ENCODE assay signal across 17 cellular contexts in the genomic region with DNA sequence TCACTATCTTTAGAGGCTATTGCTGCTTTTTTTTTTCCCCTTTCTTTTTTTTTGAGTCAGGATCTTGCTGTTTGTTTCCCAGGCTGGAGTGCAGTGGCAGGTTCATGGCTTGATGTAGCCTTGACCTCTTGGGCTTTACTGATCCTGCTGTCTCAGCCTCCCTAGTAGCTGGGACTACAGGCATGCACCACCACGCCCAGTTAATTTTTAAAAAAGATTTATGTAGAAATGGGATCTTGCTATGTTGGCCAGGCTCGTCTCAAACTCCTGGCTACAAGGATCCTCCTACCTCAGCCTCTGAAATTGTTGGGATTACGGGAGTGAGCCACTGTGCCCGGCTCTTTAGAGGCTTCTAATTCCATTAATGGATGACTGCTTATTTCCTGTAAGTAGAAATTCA. TPM values are rescaled to one million over a fixed set of nuclear protein-coding genes. Genes with fewer than 3 reads are reported as not detected.
DNase-seq lines count a peak whose midpoint lies in the region; ATAC-seq, FAIRE-seq and TF ChIP-seq lines count a peak whose summit lies in the region.
"Had no signal": no experiment of that assay in that cellular context is flagged by ENCODE, and none has a peak within 500 bp of the region (broad histone marks: within the 10 kb centered on the region; RNA-seq: fewer than 3 reads in every experiment).

No MANE protein-coding gene starts in this region.

- H3K4me3 ChIP-seq in SK-N-MC (no peak overlapping the region), GM12878 (no peak overlapping the region)
- H3K4me3 ChIP-seq: BLaER1, GM23338 had no signal

- H3K27ac ChIP-seq in CD4-positive, alpha-beta T cell (ENCODE audit: low read depth, low read length), result no peak overlapping the region
- H3K27ac ChIP-seq in SK-N-MC, result 0 out of 2 replicates have a peak overlapping the region, but pooled peaks have one; percentile 10
- H3K27ac ChIP-seq in GM12878 (ENCODE audit: control insufficient read depth, insufficient read depth), result no peak overlapping the region
- H3K27ac ChIP-seq: BLaER1 had no signal

- peak overlapping the region; percentile 25 for H3K27ac Mint-ChIP-seq in activated CD8-positive, alpha-beta T cell treated with anti-CD3 and anti-CD28 coated beads for 36 hours
- no peak overlapping the region for H3K27ac Mint-ChIP-seq in activated CD8-positive, alpha-beta T cell treated with anti-CD3 and anti-CD28 coated beads, Interleukin-2, amount 10 ng/mL, durations not matched to agents 7 days and 5 days
- peak overlapping the region; percentile 10 for H3K27ac Mint-ChIP-seq in CD4-positive, alpha-beta T cell

- no peaks in the 10 kb centered on the region for H3K27me3 ChIP-seq in CD4-positive, alpha-beta T cell (ENCODE audit: control insufficient read depth, insufficient read depth, low read length)
- H3K27me3 ChIP-seq in GM12878 (replicated peaks in 1 of 2; ENCODE audit: control insufficient read depth in 2 of 2, insufficient read depth in 2 of 2, low read length in 1 of 2), result no peaks in the 10 kb centered on the region
- H3K27me3 ChIP-seq: BLaER1 had no signal

- H3K36me3 Mint-ChIP-seq in activated CD8-positive, alpha-beta T cell treated with anti-CD3 and anti-CD28 coated beads for 36 hours (ENCODE audit: low read depth), result peaks cover 34% of the 10 kb centered on the region
- peaks cover 36% of the 10 kb centered on the region for H3K36me3 Mint-ChIP-seq in activated CD8-positive, alpha-beta T cell treated with anti-CD3 and anti-CD28 coated beads, Interleukin-2, amount 10 ng/mL, durations not matched to agents 7 days and 5 days (ENCODE audit: low read depth)
- peaks cover 43% of the 10 kb centered on the region for H3K36me3 Mint-ChIP-seq in CD4-positive, alpha-beta T cell (ENCODE audit: low read depth)

- no peak for FAIRE-seq in GM12878 (lab: Jason Lieb, UNC)
- FAIRE-seq: GM12891, HTR-8/SVneo had no signal

- no peak for TF ChIP-seq EP300 in GM12878 (IDR thresholded peaks at IDR 0.05; ENCODE audit: borderline replicate concordance in 1 of 2, control insufficient read depth in 1 of 2, low read depth in 2 of 2, low read length in 2 of 2)

- no peak overlapping the region for H2AFZ ChIP-seq in GM12878 (ENCODE audit: control insufficient read depth, low read depth, low read length)
- H2AFZ ChIP-seq: GM23338 had no signal

- no peaks in the 10 kb centered on the region for H3K9me3 ChIP-seq in CD4-positive, alpha-beta T cell (ENCODE audit: control insufficient read depth, low read length)
- H3K9me3 ChIP-seq in SK-N-MC (ENCODE audit: low read depth, low read length) (no peaks in the 10 kb centered on the region), GM12878 (replicated peaks; ENCODE audit: control insufficient read depth, insufficient read depth, low read length) (no peaks in the 10 kb centered on the region; the same call in 1 of the 3 replicates)

- H3K27me3 Mint-ChIP-seq in activated CD8-positive, alpha-beta T cell treated with anti-CD3 and anti-CD28 coated beads for 36 hours, result no peaks in the 10 kb centered on the region
- no peaks in the 10 kb centered on the region for H3K27me3 Mint-ChIP-seq in activated CD8-positive, alpha-beta T cell treated with anti-CD3 and anti-CD28 coated beads, Interleukin-2, amount 10 ng/mL, durations not matched to agents 7 days and 5 days (ENCODE audit: low read depth)
- H3K27me3 Mint-ChIP-seq in CD4-positive, alpha-beta T cell, result no peaks in the 10 kb centered on the region

- POLR2A ChIA-PET in activated CD8-positive, alpha-beta T cell treated with anti-CD3 and anti-CD28 coated beads for 36 hours (lab: Charles Lee), result interaction anchor here (0.6 to 1.7 kb wide), 3 partner anchors 15 to 423 kb away, joined by 3 to 9 read pairs (median 4); a partner anchor contains a TSS
- POLR2A ChIA-PET in activated CD8-positive, alpha-beta T cell treated with anti-CD3 and anti-CD28 coated beads, Interleukin-2, amount 10 ng/mL, durations not matched to agents 7 days and 5 days (lab: Charles Lee), result interaction anchor here (1.5 kb wide), 1 partner anchor 15 kb away, joined by 7 read pairs; a partner anchor contains a TSS
- POLR2A ChIA-PET in CD4-positive, alpha-beta T cell (lab: Charles Lee), result interaction anchor here (0.9 to 2.6 kb wide), 2 partner anchors 15 to 20 kb away, joined by 3 to 9 read pairs; a partner anchor contains a TSS
- POLR2A ChIA-PET in GM12878 (lab: Charles Lee), result interaction anchor here (1.3 kb wide), 1 partner anchor 10 kb away, joined by 4 read pairs; no protein-coding TSS in a partner anchor

- H4K20me1 ChIP-seq in GM12878 (ENCODE audit: control insufficient read depth, insufficient read depth), result no peaks in the 10 kb centered on the region; the same call in 1 of the 2 replicates

- no peak for TF ChIP-seq CTCF in activated CD8-positive, alpha-beta T cell treated with anti-CD3 and anti-CD28 coated beads for 36 hours (IDR thresholded peaks at IDR 0.05)
- no peak for TF ChIP-seq CTCF in CD4-positive, alpha-beta T cell (IDR thresholded peaks at IDR 0.05)
- no peak for TF ChIP-seq CTCF in GM12878 (IDR thresholded peaks at IDR 0.05 in 2 of 3, conservative IDR thresholded peaks at IDR 0.05 in 1 of 3; ENCODE audit: control insufficient read depth in 2 of 3, extremely low read depth in 1 of 3, insufficient read depth in 1 of 3, low read depth in 3 of 3, low read length in 3 of 3)

- peaks cover 4% of the 10 kb centered on the region for H3K9me3 Mint-ChIP-seq in activated CD8-positive, alpha-beta T cell treated with anti-CD3 and anti-CD28 coated beads for 36 hours
- H3K9me3 Mint-ChIP-seq in activated CD8-positive, alpha-beta T cell treated with anti-CD3 and anti-CD28 coated beads, Interleukin-2, amount 10 ng/mL, durations not matched to agents 7 days and 5 days (ENCODE audit: insufficient read depth), result no peaks in the 10 kb centered on the region
- no peaks in the 10 kb centered on the region for H3K9me3 Mint-ChIP-seq in CD4-positive, alpha-beta T cell
- H3K9me3 Mint-ChIP-seq: GM23338 had no signal

- WGBS in GM12878 (ENCODE audit: insufficient coverage, insufficient replicate concordance, low lambda C conversion rate, missing lambda C conversion rate), result 100% methylated on average over 4 of the region's 4 CpGs

- peaks cover 52% of the 10 kb centered on the region for H3K4me1 Mint-ChIP-seq in activated CD8-positive, alpha-beta T cell treated with anti-CD3 and anti-CD28 coated beads for 36 hours (ENCODE audit: low read depth)
- peaks cover 14% of the 10 kb centered on the region for H3K4me1 Mint-ChIP-seq in activated CD8-positive, alpha-beta T cell treated with anti-CD3 and anti-CD28 coated beads, Interleukin-2, amount 10 ng/mL, durations not matched to agents 7 days and 5 days (ENCODE audit: low read depth)
- peaks cover 69% of the 10 kb centered on the region for H3K4me1 Mint-ChIP-seq in CD4-positive, alpha-beta T cell (ENCODE audit: low read depth)
- H3K4me1 Mint-ChIP-seq: GM23338 had no signal

- no peak for TF ChIP-seq RAD21 in GM12878 (IDR thresholded peaks at IDR 0.05; ENCODE audit: insufficient read depth, low read depth, low read length)

- in situ Hi-C loops in GM12878 (cut with MboI) (no loop called here), KBM-7 (cut with MboI; ENCODE audit: low pct_unique_long_range_greater_than_20kb, low sequenced_read_pairs) (no loop called here)

- RAD21 ChIA-PET in GM12878 (lab: Charles Lee; ENCODE audit: unreplicated experiment), result interaction anchor here (1.2 kb wide), 1 partner anchor 10 kb away, joined by 4 read pairs; no protein-coding TSS in a partner anchor

- H3K4me3 Mint-ChIP-seq in activated CD8-positive, alpha-beta T cell treated with anti-CD3 and anti-CD28 coated beads for 36 hours, result no peak overlapping the region
- no peak overlapping the region for H3K4me3 Mint-ChIP-seq in activated CD8-positive, alpha-beta T cell treated with anti-CD3 and anti-CD28 coated beads, Interleukin-2, amount 10 ng/mL, durations not matched to agents 7 days and 5 days
- H3K4me3 Mint-ChIP-seq in CD4-positive, alpha-beta T cell, result no peak overlapping the region
- H3K4me3 Mint-ChIP-seq: GM23338 had no signal

- SMC1A ChIA-PET in GM12878 (lab: Charles Lee; ENCODE audit: uncharacterized antibody, unreplicated experiment), result interaction anchor here (0.7 to 2.0 kb wide), 3 partner anchors 11 to 329 kb away, joined by 3 to 10 read pairs (median 3); no protein-coding TSS in a partner anchor

- H3K79me2 ChIP-seq in GM12878 (ENCODE audit: control insufficient read depth, insufficient read depth, low read length), result peaks cover 55% of the 10 kb centered on the region

- H3K4me2 ChIP-seq in GM12878 (ENCODE audit: control insufficient read depth, insufficient read depth), result no peak overlapping the region
- H3K4me2 ChIP-seq: BLaER1, GM23338 had no signal

- TF ChIP-seq POLR2A in GM12878 (IDR thresholded peaks at IDR 0.05; ENCODE audit: low read depth, low read length), result no peak

- no peak for ATAC-seq in activated CD8-positive, alpha-beta T cell treated with anti-CD3 and anti-CD28 coated beads for 36 hours
- ATAC-seq in activated CD8-positive, alpha-beta T cell treated with anti-CD3 and anti-CD28 coated beads, Interleukin-2, amount 10 ng/mL, durations not matched to agents 7 days and 5 days, result no peak
- ATAC-seq in CD4-positive, alpha-beta T cell (ENCODE audit: poor library complexity), result no peak
- ATAC-seq in GM12878 (no peak), GM21529 (IDR thresholded peaks at IDR 0.05; ENCODE audit: unreplicated experiment) (no peak)
- ATAC-seq: GM23338 had no signal

- intact Hi-C loops in activated CD8-positive, alpha-beta T cell treated with anti-CD3 and anti-CD28 coated beads for 36 hours (cut with micrococcal nuclease), result no loop called here
- intact Hi-C loops in CD4-positive, alpha-beta T cell (cut with DNase I, micrococcal nuclease), result no loop called here
- intact Hi-C loops in GM12878 (cut with micrococcal nuclease; ENCODE audit: unreplicated experiment), result no loop called here

- H3K36me3 ChIP-seq in SK-N-MC (ENCODE audit: insufficient read depth, low read length) (no peaks in the 10 kb centered on the region), GM12878 (ENCODE audit: control insufficient read depth in 2 of 2, insufficient read depth in 2 of 2, low read length in 1 of 2) (peaks cover 0 to 2% of the 10 kb centered on the region in 2 experiments; a peak in 2 of 4 replicates)

- H3K4me1 ChIP-seq in GM12878 (ENCODE audit: control insufficient read depth, insufficient read depth, low read length), result peaks cover 4% of the 10 kb centered on the region; the same call in 1 of the 2 replicates

- H3K9ac ChIP-seq in SK-N-MC (ENCODE audit: insufficient read length) (no peak overlapping the region), GM12878 (ENCODE audit: control insufficient read depth, insufficient read depth, low read length) (no peak overlapping the region)
- H3K9ac ChIP-seq: BLaER1 had no signal

- BruUV-seq in GM12878 (replicated peaks; lab: Mats Ljungman, UMichigan), result TSS peak; percentile 3

- CTCF ChIA-PET in activated CD8-positive, alpha-beta T cell treated with anti-CD3 and anti-CD28 coated beads for 36 hours (lab: Charles Lee), result interaction anchor here (0.9 to 1.8 kb wide), 3 partner anchors 20 to 209 kb away, joined by 3 to 5 read pairs (median 3); no protein-coding TSS in a partner anchor
- CTCF ChIA-PET in activated CD8-positive, alpha-beta T cell treated with anti-CD3 and anti-CD28 coated beads, Interleukin-2, amount 10 ng/mL, durations not matched to agents 7 days and 5 days (lab: Charles Lee), result interaction anchor here (0.7 to 1.2 kb wide), 2 partner anchors 88 to 117 kb away, joined by 3 to 4 read pairs; no protein-coding TSS in a partner anchor
- CTCF ChIA-PET in CD4-positive, alpha-beta T cell (lab: Charles Lee), result interaction anchor here (1.1 kb wide), 2 partner anchors 15 to 21 kb away, joined by 3 to 4 read pairs; a partner anchor contains a TSS
- CTCF ChIA-PET in GM12878 (lab: Yijun Ruan, JAX), result interaction anchor here (0.6 to 3.0 kb wide), 5 partner anchors 11 to 209 kb away, joined by 3 to 9 read pairs (median 5); a partner anchor contains a TSS

- no peak for DNase-seq in activated CD8-positive, alpha-beta T cell treated with anti-CD3 and anti-CD28 coated beads for 36 hours
- DNase-seq in activated CD8-positive, alpha-beta T cell treated with anti-CD3 and anti-CD28 coated beads, Interleukin-2, amount 10 ng/mL, durations not matched to agents 7 days and 5 days, result no peak
- no peak for DNase-seq in CD4-positive, alpha-beta T cell
- DNase-seq in SK-N-MC (ENCODE audit: low read depth, low spot score) (no peak), GM12878 (ENCODE audit: low read depth, low spot score) (no peak), D341Med (ENCODE audit: low spot score) (no peak), KBM-7 (no peak)
- DNase-seq: 8988T, AML-193, Calu3, DMS79, H7 had no signal

RNA-seq across cellular contexts. Expression of a gene that starts 15.1 kb away (rescaled TPM):
- 10 to 100 TPM; 30.7 to 32.6 TPM for total RNA-seq in activated CD8-positive, alpha-beta T cell treated with anti-CD3 and anti-CD28 coated beads for 36 hours
- total RNA-seq in activated CD8-positive, alpha-beta T cell treated with anti-CD3 and anti-CD28 coated beads, Interleukin-2, amount 10 ng/mL, durations not matched to agents 7 days and 5 days, result 10 to 100 TPM; 36.1 to 37.1 TPM
- 10 to 100 TPM; 31.0 to 33.9 TPM for total RNA-seq in CD4-positive, alpha-beta T cell
- total RNA-seq in GM12878 (2013; cell fraction: nucleolus; rRNA removed), result 153 and 159 TPM in 2 replicates
- total RNA-seq in GM12878 (2014; rRNA removed), result 18.4 and 20.5 TPM in 2 replicates
- total RNA-seq in GM12878 (2014; rRNA removed; fragmentation: Illumina TruSeq; extraction: Trizol), result 28.1 and 28.5 TPM in 2 replicates
- 25.6 and 29.6 TPM in 2 replicates for total RNA-seq in GM12878 (2021)
- 4.2 TPM for polyA plus RNA-seq in GM12878 (2011; ENCODE audit: low read depth)
- polyA plus RNA-seq in GM12878 (2011; rRNA removed), result 11.1 and 12.2 TPM in 2 replicates
- polyA plus RNA-seq in GM12878 (2011; cell fraction: cytosol; rRNA removed), result 6.3 and 7.9 TPM in 2 replicates
- 11.7 and 15.1 TPM in 2 replicates for polyA plus RNA-seq in GM12878 (2011; cell fraction: nucleus; rRNA removed)
- polyA plus RNA-seq in GM12878 (2012), result 5.9 and 7.7 TPM in 2 replicates
- polyA plus RNA-seq in GM12878 (2014; fragmentation: Illumina TruSeq; extraction: Trizol), result 15.6 and 17.6 TPM in 2 replicates
- polyA plus RNA-seq in GM12878 (2014; fragmentation: Nextera tagmentation; extraction: Ambion mirVana), result 1 to 10 TPM; 2.6 to 2.8 TPM
- 7.9 and 8.3 TPM in 2 replicates for polyA plus RNA-seq in GM12878 (2014; rRNA removed)
- polyA plus RNA-seq in GM12878 (2016; fragmentation: Nextera tagmentation; extraction: Ambion mirVana), result 10 to 100 TPM; 21.6 to 21.7 TPM
- polyA minus RNA-seq in GM12878 (2011; rRNA and poly(A)+ RNA removed), result 41.3 and 69.1 TPM in 2 replicates
- 13.4 and 17.0 TPM in 2 replicates for polyA minus RNA-seq in GM12878 (2011; cell fraction: cytosol; rRNA and poly(A)+ RNA removed)
- polyA minus RNA-seq in GM12878 (2011; cell fraction: nucleus; rRNA and poly(A)+ RNA removed), result 21.0 and 29.9 TPM in 2 replicates
